Comparison of ENCODE assay signal across 14 cellular contexts in the genomic region with DNA sequence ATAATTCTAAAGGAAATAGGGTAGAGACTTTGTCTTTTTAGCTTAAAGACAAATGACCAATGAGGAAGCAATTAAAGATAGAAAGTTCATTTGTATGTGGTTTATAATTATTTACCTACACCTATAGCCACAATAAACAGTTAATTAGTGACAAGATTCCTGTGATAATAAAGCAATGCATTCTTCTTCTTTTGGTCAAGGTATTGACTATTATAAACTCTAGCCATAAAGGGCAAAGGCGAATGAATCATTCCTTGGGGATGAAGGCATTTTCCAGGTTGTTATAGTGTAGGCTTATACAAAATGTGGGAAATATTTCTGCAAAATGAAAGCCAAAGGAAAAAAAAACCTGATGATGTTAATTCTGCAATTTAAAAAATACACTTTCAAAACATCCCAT.
A peak's percentile ranks its signal among the peaks of the same experiment; 100 is the strongest.
DNase-seq lines count a peak whose midpoint lies in the region; ATAC-seq, FAIRE-seq and TF ChIP-seq lines count a peak whose summit lies in the region.
"Had no signal": no experiment of that assay in that cellular context is flagged by ENCODE, and none has a peak within 500 bp of the region (broad histone marks: within the 10 kb centered on the region; RNA-seq: fewer than 3 reads in every experiment).

No MANE protein-coding gene starts in this region.

- TF ChIP-seq CTCF in mesothelial cell of epicardium (IDR thresholded peaks at IDR 0.05; ENCODE audit: unreplicated experiment) (no peak), transverse colon (IDR thresholded peaks at IDR 0.05) (no peak)

- no peak overlapping the region for H3K9ac ChIP-seq in BLaER1 treated with 17β-estradiol and CSF1 and Interleukin-3, amounts not matched to agents 10 nM and 100 nM

- no peak overlapping the region for H3K4me3 Mint-ChIP-seq in mesothelial cell of epicardium
- H3K4me3 Mint-ChIP-seq in activated T-cell treated with anti-CD3 and anti-CD28 coated beads, Interleukin-2, amount 50 U/mL, for 24 hours, result no peak overlapping the region
- H3K4me3 Mint-ChIP-seq: B cell; CD14-positive monocyte; CD8-positive, alpha-beta memory T cell; GM23338 had no signal

- peaks cover 16% of the 10 kb centered on the region for H3K4me1 Mint-ChIP-seq in mesothelial cell of epicardium
- peaks cover 11% of the 10 kb centered on the region for H3K4me1 Mint-ChIP-seq in activated T-cell treated with anti-CD3 and anti-CD28 coated beads, Interleukin-2, amount 50 U/mL, for 24 hours (ENCODE audit: low read depth)
- H3K4me1 Mint-ChIP-seq: GM23338 had no signal

- peak overlapping the region; percentile 89 for H3K27ac Mint-ChIP-seq in mesothelial cell of epicardium
- no peak overlapping the region for H3K27ac Mint-ChIP-seq in activated T-cell treated with anti-CD3 and anti-CD28 coated beads, Interleukin-2, amount 50 U/mL, for 24 hours
- H3K27ac Mint-ChIP-seq: B cell; CD14-positive monocyte; CD8-positive, alpha-beta memory T cell; GM23338 had no signal

- H3K36me3 ChIP-seq in BLaER1 treated with 17β-estradiol and CSF1 and Interleukin-3, amounts not matched to agents 10 nM and 100 nM, result peaks cover 0 to 25% (median 0%) of the 10 kb centered on the region in 11 experiments; a peak in 4 of 22 replicates
- H3K36me3 ChIP-seq in transverse colon, result peaks cover 0 to 11% (median 0%) of the 10 kb centered on the region in 4 donors

- WGBS in transverse colon (ENCODE audit: low coverage in 1 of 2), 2 donors, result 50 to 66% methylated on average over 1 of the region's 1 CpG

- peaks cover 20% of the 10 kb centered on the region for H3K36me3 Mint-ChIP-seq in mesothelial cell of epicardium
- H3K36me3 Mint-ChIP-seq in activated T-cell treated with anti-CD3 and anti-CD28 coated beads, Interleukin-2, amount 50 U/mL, for 24 hours (ENCODE audit: low read depth), result no peaks in the 10 kb centered on the region

- no peak for TF ChIP-seq EP300 in transverse colon (IDR thresholded peaks at IDR 0.05; ENCODE audit: low read depth)

- no peak for DNase-seq in mesothelial cell of epicardium (ENCODE audit: low spot score in 2 of 2, unreplicated experiment in 2 of 2)
- no peak for DNase-seq in transverse colon
- no peak for DNase-seq in activated T-cell treated with anti-CD3 and anti-CD28 coated beads, Interleukin-2, amount 50 U/mL, for 24 hours
- DNase-seq in iPS-NIHi7 (ENCODE audit: extremely low spot score), result no peak
- DNase-seq: Caco-2; CD8-positive, alpha-beta memory T cell; H7 had no signal

- peaks cover 8 to 54% (median 23%) of the 10 kb centered on the region in 10 experiments; a peak in 19 of 20 replicates for H3K4me1 ChIP-seq in BLaER1 treated with 17β-estradiol and CSF1 and Interleukin-3, amounts not matched to agents 10 nM and 100 nM
- H3K4me1 ChIP-seq in transverse colon, result peaks cover 0 to 37% (median 12%) of the 10 kb centered on the region in 4 donors
- H3K4me1 ChIP-seq: Caco-2 had no signal

- H3K4me2 ChIP-seq in BLaER1 treated with 17β-estradiol and CSF1 and Interleukin-3, amounts not matched to agents 10 nM and 100 nM, result peak overlapping the region in 9 of 11 experiments; percentile 2 to 50 (median 39); a peak in 13 of 22 replicates
- H3K4me2 ChIP-seq: GM23338 had no signal

- in situ Hi-C loops in transverse colon (cut with MboI; ENCODE audit: low pct_ligation_motif_present in 1 of 4, low pct_unique_long_range_greater_than_20kb in 1 of 4, low sequenced_read_pairs in 3 of 4), result no loop called here

- no peaks in the 10 kb centered on the region for H3K9me3 ChIP-seq in BLaER1 treated with 17β-estradiol and CSF1 and Interleukin-3, amounts not matched to agents 10 nM and 100 nM (replicated peaks in 1 of 11)
- no peaks in the 10 kb centered on the region for H3K9me3 ChIP-seq in transverse colon
- H3K9me3 ChIP-seq: Caco-2 had no signal

- H3K27ac ChIP-seq in BLaER1 treated with 17β-estradiol and CSF1 and Interleukin-3, amounts not matched to agents 10 nM and 100 nM, result peak overlapping the region in 1 of 11 experiments; percentile 30; a peak in 1 of 22 replicates
- H3K27ac ChIP-seq in transverse colon, result peak overlapping the region in 3 of 4 donors; percentile 38 to 55 (median 49)

- FAIRE-seq in colon (lab: Jason Lieb, UNC), result peak; percentile 87
- FAIRE-seq: A204.1 had no signal

- intact Hi-C loops in transverse colon (cut with DNase I; ENCODE audit: low total_unique reads), result no loop called here

- H3K27me3 Mint-ChIP-seq in mesothelial cell of epicardium (ENCODE audit: low read depth), result no peaks in the 10 kb centered on the region
- peaks cover 28% of the 10 kb centered on the region for H3K27me3 Mint-ChIP-seq in activated T-cell treated with anti-CD3 and anti-CD28 coated beads, Interleukin-2, amount 50 U/mL, for 24 hours

- no peaks in the 10 kb centered on the region for H4K20me1 ChIP-seq in BLaER1 treated with 17β-estradiol and CSF1 and Interleukin-3, amounts not matched to agents 10 nM and 100 nM

- H3K27me3 ChIP-seq in BLaER1 treated with 17β-estradiol and CSF1 and Interleukin-3, amounts not matched to agents 10 nM and 100 nM, result no peaks in the 10 kb centered on the region
- H3K27me3 ChIP-seq in transverse colon, result no peaks in the 10 kb centered on the region

- H3K4me3 ChIP-seq in BLaER1 treated with 17β-estradiol and CSF1 and Interleukin-3, amounts not matched to agents 10 nM and 100 nM, result no peak overlapping the region
- no peak overlapping the region for H3K4me3 ChIP-seq in transverse colon
- H3K4me3 ChIP-seq: GM23338 had no signal

- peaks cover 4% of the 10 kb centered on the region for H3K9me3 Mint-ChIP-seq in mesothelial cell of epicardium
- H3K9me3 Mint-ChIP-seq in activated T-cell treated with anti-CD3 and anti-CD28 coated beads, Interleukin-2, amount 50 U/mL, for 24 hours, result no peaks in the 10 kb centered on the region
- H3K9me3 Mint-ChIP-seq: CD14-positive monocyte; CD8-positive, alpha-beta memory T cell; GM23338 had no signal

- TF ChIP-seq POLR2A in transverse colon (IDR thresholded peaks at IDR 0.05), result no peak

- no peak for ATAC-seq in GM21723 (IDR thresholded peaks at IDR 0.05; ENCODE audit: unreplicated experiment)
- ATAC-seq: GM23338 had no signal
